Comparison of ENCODE assay signal across 8 cellular contexts in the genomic region with DNA sequence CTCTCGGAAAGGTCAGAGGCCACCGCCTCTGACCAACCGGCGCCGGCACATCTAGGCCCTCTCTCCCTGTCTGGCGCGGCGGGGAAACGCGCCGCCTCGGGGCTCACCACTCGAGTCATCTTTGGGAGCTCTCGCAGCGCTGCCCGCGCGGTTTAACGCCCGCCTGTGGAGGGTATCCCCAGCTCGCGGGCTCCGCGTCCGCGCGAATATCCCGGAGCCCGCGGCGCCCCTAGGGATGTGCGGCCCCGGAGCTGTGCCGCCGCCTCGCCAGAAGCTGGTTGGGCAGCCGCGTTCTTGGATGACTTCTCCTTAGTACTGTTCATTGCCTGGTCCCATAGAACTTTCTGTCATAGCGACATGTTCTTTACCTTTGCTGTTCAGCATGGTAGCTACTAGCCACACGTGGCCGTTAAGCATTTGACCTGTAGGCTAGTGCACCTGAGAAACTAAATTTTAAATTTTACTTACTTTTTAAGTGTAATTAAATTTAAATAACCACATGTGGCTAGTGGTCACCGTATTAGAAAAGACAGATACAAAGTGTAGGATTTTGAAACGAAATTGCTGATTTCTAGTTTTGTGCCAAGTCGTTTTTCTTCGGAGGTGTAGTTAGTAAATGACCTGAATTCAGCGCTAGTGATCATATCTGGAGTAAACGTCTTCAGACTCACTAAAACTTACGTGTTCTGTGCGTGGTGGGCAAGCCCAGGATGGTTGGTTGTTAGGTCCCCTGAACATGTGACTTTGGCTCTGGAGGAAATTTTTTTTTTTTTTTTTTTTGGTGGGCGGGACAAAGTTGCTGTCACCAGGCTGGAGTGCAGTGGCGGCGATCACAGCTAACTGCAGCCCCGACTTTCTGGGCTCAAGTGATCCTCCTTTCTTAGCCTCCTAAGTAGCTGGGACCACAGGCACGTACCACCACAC. TPM values are rescaled to one million over a fixed set of nuclear protein-coding genes. Genes with fewer than 3 reads are reported as not detected.
A peak's percentile ranks its signal among the peaks of the same experiment; 100 is the strongest.
DNase-seq lines count a peak whose midpoint lies in the region; ATAC-seq and TF ChIP-seq lines count a peak whose summit lies in the region.

No MANE protein-coding gene starts in this region.

- H3K4me3 ChIP-seq in BJ (ENCODE audit: low read depth, low read length) (peak overlapping the region; percentile 88), skeletal muscle cell (ENCODE audit: low read depth, low read length) (peak overlapping the region; percentile 78)

- ATAC-seq in GM19328 (IDR thresholded peaks at IDR 0.05; ENCODE audit: unreplicated experiment) (peak; percentile 17), HG03575 (IDR thresholded peaks at IDR 0.05; ENCODE audit: extremely low read depth, insufficient number of reproducible peaks, low FRiP score, unreplicated experiment) (peak; percentile 24), SK-N-SH treated with all-trans-retinoic acid at 6 μM for 48 hours (peak; percentile 49)

- POLR2A ChIA-PET in BJ (lab: Charles Lee): interaction anchor here (1.0 kb wide), 1 partner anchor 9 kb away, joined by 3 read pairs; no protein-coding TSS in a partner anchor

- H3K36me3 ChIP-seq in BJ (ENCODE audit: control insufficient read depth, insufficient read depth, low read length): peaks cover 5% of the 10 kb centered on the region

- CTCF ChIA-PET in BJ (lab: Yijun Ruan, JAX): interaction anchor here (0.7 to 1.1 kb wide), 6 partner anchors 8 to 88 kb away, joined by 3 to 6 read pairs (median 3); partner anchors contain the start of gene WDR6

- WGBS in adipose tissue, 3 donors: 0 to 1% (median 0%) methylated on average over 47 to 54 of the region's 54 CpGs

- no peaks in the 10 kb centered on the region for H3K27me3 ChIP-seq in BJ (ENCODE audit: control insufficient read depth, insufficient read depth, low read length)

- DNase-seq in BJ (ENCODE audit: low read depth): no peak
- peak; percentile 73 for DNase-seq in hepatic stellate cell (ENCODE audit: low spot score)
- no peak for DNase-seq in skeletal muscle cell (ENCODE audit: low read depth)
- no peak for DNase-seq in mucosa of gallbladder (ENCODE audit: low spot score)

- peak overlapping the region; percentile 73 for H3K27ac ChIP-seq in adipose tissue (ENCODE audit: low read depth, low read length)

- TF ChIP-seq CTCF in BJ (IDR thresholded peaks at IDR 0.05; ENCODE audit: insufficient read depth, low read depth, low read length): no peak

TF ChIP-seq in SK-N-SH treated with all-trans-retinoic acid at 6 μM for 48 hours, 23 proteins besides CTCF, POLR2A, EP300 and RAD21:
- TF ChIP-seq, protein P1, sequence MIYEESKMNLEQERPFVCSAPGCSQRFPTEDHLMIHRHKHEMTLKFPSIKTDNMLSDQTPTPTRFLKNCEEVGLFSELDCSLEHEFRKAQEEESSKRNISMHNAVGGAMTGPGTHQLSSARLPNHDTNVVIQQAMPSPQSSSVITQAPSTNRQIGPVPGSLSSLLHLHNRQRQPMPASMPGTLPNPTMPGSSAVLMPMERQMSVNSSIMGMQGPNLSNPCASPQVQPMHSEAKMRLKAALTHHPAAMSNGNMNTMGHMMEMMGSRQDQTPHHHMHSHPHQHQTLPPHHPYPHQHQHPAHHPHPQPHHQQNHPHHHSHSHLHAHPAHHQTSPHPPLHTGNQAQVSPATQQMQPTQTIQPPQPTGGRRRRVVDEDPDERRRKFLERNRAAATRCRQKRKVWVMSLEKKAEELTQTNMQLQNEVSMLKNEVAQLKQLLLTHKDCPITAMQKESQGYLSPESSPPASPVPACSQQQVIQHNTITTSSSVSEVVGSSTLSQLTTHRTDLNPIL (CRISPR knock-in tag; IDR thresholded peaks at IDR 0.05; ENCODE audit: low read depth): no peak
- TF ChIP-seq ISL1 (CRISPR knock-in tag; IDR thresholded peaks at IDR 0.05): no peak
- TF ChIP-seq ZNF8 (CRISPR knock-in tag; IDR thresholded peaks at IDR 0.05): no peak
- TF ChIP-seq TOX (CRISPR knock-in tag; IDR thresholded peaks at IDR 0.05; ENCODE audit: borderline replicate concordance): no peak
- TF ChIP-seq CSRNP3 (CRISPR knock-in tag; IDR thresholded peaks at IDR 0.05): no peak
- no peak for TF ChIP-seq GLIS3 (CRISPR knock-in tag; IDR thresholded peaks at IDR 0.05)
- no peak for TF ChIP-seq ZC3H10 (CRISPR knock-in tag; IDR thresholded peaks at IDR 0.05)
- no peak for TF ChIP-seq SNAI2 (CRISPR knock-in tag; IDR thresholded peaks at IDR 0.05)
- TF ChIP-seq ZNF565 (CRISPR knock-in tag; conservative IDR thresholded peaks at IDR 0.05; ENCODE audit: low read depth): no peak
- no peak for TF ChIP-seq BACH2 (CRISPR knock-in tag; IDR thresholded peaks at IDR 0.05; ENCODE audit: borderline replicate concordance)
- no peak for TF ChIP-seq ZFP3 (CRISPR knock-in tag; IDR thresholded peaks at IDR 0.05)
- TF ChIP-seq ZFP30 (CRISPR knock-in tag; IDR thresholded peaks at IDR 0.05): no peak
- no peak for TF ChIP-seq ZNF70 (CRISPR knock-in tag; IDR thresholded peaks at IDR 0.05)
- no peak for TF ChIP-seq PPARA (CRISPR knock-in tag; IDR thresholded peaks at IDR 0.05; ENCODE audit: borderline replicate concordance)
- TF ChIP-seq OSR1 (CRISPR knock-in tag; IDR thresholded peaks at IDR 0.05): no peak
- TF ChIP-seq ARNTL (CRISPR knock-in tag; IDR thresholded peaks at IDR 0.05; ENCODE audit: borderline replicate concordance, low read depth): no peak

RNA-seq across cellular contexts. Expression of gene ARIH2, which starts 0.8 kb away (rescaled TPM):
- 72.6 and 96.7 TPM in 2 replicates for polyA plus RNA-seq in BJ (2011; rRNA removed)
- 49.1 and 73.7 TPM in 2 replicates for polyA minus RNA-seq in BJ (2011; rRNA and poly(A)+ RNA removed)
- polyA plus RNA-seq in adipose tissue: 10 to 100 TPM; 24.7 to 49.6 (median 48.2) TPM
- 76.7 TPM for total RNA-seq in mucosa of gallbladder

RNA-seq across cellular contexts. Expression of gene SLC25A20, which starts 20.8 kb away (rescaled TPM):
- 20.4 and 30.2 TPM in 2 replicates for polyA plus RNA-seq in BJ (2011; rRNA removed)
- 6.1 and 11.1 TPM in 2 replicates for polyA minus RNA-seq in BJ (2011; rRNA and poly(A)+ RNA removed)
- 10 to 100 TPM; 18.9 to 31.6 (median 22.9) TPM for polyA plus RNA-seq in adipose tissue
- total RNA-seq in mucosa of gallbladder: 24.4 TPM
